ENCODE assay signal across 8 cellular contexts in the genomic region with DNA sequence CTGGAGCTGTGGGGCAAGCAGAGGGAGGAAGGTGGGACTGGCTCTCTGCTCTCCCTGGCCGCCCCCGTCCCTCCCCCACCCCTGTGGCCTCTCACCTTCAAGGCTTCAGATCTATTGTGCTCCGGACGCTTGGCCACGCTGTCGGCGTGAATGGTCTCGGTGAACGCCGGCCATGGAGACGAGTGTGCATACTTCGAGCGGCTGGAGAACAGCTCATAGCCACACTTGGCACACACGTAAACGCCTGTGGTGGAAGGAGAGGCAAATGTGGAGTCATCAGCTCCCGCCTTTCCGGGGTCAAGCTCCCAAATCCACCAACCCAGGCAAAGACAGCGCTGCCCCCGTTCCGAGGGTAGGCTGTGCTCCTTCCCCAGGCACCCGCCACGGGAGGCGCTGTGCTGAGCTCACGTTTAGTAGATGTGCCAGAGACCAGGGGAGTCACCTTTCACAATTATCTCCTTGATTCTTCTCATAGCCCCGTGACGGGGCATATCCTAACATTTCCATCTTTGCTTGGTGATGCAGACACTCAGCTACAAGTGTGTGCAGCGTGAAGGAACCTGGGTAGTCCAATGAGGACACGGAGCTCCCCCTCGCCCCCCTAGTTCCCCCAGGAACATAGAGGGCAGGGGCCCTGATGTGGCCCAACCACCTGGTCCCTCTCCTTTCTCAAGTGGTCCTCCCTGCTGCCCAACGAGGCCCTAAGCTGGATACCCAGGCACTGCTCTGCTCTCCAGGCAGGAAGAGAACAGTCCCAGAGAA. TPM values are rescaled to one million over a fixed set of nuclear protein-coding genes. Genes with fewer than 3 reads are reported as not detected.
A peak's percentile ranks its signal among the peaks of the same experiment; 100 is the strongest.
DNase-seq lines count a peak whose midpoint lies in the region; ATAC-seq and TF ChIP-seq lines count a peak whose summit lies in the region.

No MANE protein-coding gene starts in this region.

- peak overlapping the region; percentile 70 for H3K27ac ChIP-seq in 22Rv1
- no peak overlapping the region for H3K27ac ChIP-seq in lower lobe of right lung
- H3K27ac ChIP-seq in dorsolateral prefrontal cortex, result peak overlapping the region in 20 of 59 donors; percentile 8 to 91 (median 73)

- H3K4me1 ChIP-seq in adipocyte (ENCODE audit: control insufficient read depth, insufficient read depth, low read length) (peaks cover 23% of the 10 kb centered on the region), lower lobe of right lung (peaks cover 17% of the 10 kb centered on the region)

- intact Hi-C loops in lower lobe of right lung (cut with DNase I) (no loop called here), dorsolateral prefrontal cortex (cut with DNase I) (no loop called here)

- H3K9me3 ChIP-seq in adipocyte (ENCODE audit: control insufficient read depth, low read length), result no peaks in the 10 kb centered on the region
- no peaks in the 10 kb centered on the region for H3K9me3 ChIP-seq in lower lobe of right lung

- H3K27me3 ChIP-seq in H7 (ENCODE audit: control insufficient read depth, insufficient read depth, low read length) (peaks cover 3% of the 10 kb centered on the region; the same call in 1 of the 2 replicates), adipocyte (replicated peaks; ENCODE audit: control insufficient read depth, insufficient read depth, low read length) (no peaks in the 10 kb centered on the region), lower lobe of right lung (ENCODE audit: low read depth) (no peaks in the 10 kb centered on the region), dorsolateral prefrontal cortex (no peaks in the 10 kb centered on the region)

- TF ChIP-seq CTCF in 22Rv1 (IDR thresholded peaks at IDR 0.05) (peak; percentile 42), lower lobe of right lung (IDR thresholded peaks at IDR 0.05) (no peak), dorsolateral prefrontal cortex (IDR thresholded peaks at IDR 0.05 in 54 of 56, conservative IDR thresholded peaks at IDR 0.05 in 2 of 56; ENCODE audit: low read depth in 1 of 56, partially characterized antibody in 56 of 56) (no peak)

- H3K36me3 ChIP-seq in H7 (replicated peaks; ENCODE audit: control insufficient read depth, insufficient read depth, low read length) (peaks cover 8% of the 10 kb centered on the region), adipocyte (ENCODE audit: control insufficient read depth, insufficient read depth, low read length, severe bottlenecking) (peaks cover 21% of the 10 kb centered on the region), lower lobe of right lung (peaks cover 41% of the 10 kb centered on the region)

- peak; percentile 79 for DNase-seq in H7
- no peak for DNase-seq in adipocyte (ENCODE audit: low read depth)
- DNase-seq in lower lobe of right lung, result no peak
- DNase-seq in inferior parietal cortex (ENCODE audit: extremely low spot score), result no peak
- no peak for DNase-seq in epidermal melanocyte (ENCODE audit: insufficient read length, low spot score)
- no peak for DNase-seq in dorsolateral prefrontal cortex

- no peak for ATAC-seq in lower lobe of right lung
- no peak for ATAC-seq in HG03135 (IDR thresholded peaks at IDR 0.05; ENCODE audit: unreplicated experiment)

- H3K9ac ChIP-seq in adipocyte (ENCODE audit: low read length), result peak overlapping the region; percentile 94

- no peak overlapping the region for H3K4me3 ChIP-seq in H7 (ENCODE audit: insufficient read depth, low read depth, low read length)
- peak overlapping the region; percentile 92 for H3K4me3 ChIP-seq in adipocyte (ENCODE audit: low read length)
- H3K4me3 ChIP-seq in lower lobe of right lung, result peak overlapping the region; percentile 71
- peak overlapping the region in 16 of 59 donors; percentile 56 to 92 (median 84) for H3K4me3 ChIP-seq in dorsolateral prefrontal cortex

RNA-seq across cellular contexts. Expression of gene MSRB1, which starts 1.7 kb away (rescaled TPM):
- 13.2 and 16.1 TPM in 2 replicates for total RNA-seq in H7 (2014; rRNA removed; shearing (Covaris generic))
- total RNA-seq in lower lobe of right lung, result 35.1 TPM
- 10 to 100 TPM in 109 of 120 experiments, 1 to 10 TPM in 11; 8.3 to 30.9 (median 14.0) TPM for total RNA-seq in dorsolateral prefrontal cortex

RNA-seq across cellular contexts. Expression of gene RPL3L, which starts 13.1 kb away (rescaled TPM):
- total RNA-seq in H7 (2014; rRNA removed; shearing (Covaris generic)), result 0.44 TPM in 1 of 2 replicates, not detected in the other
- total RNA-seq in lower lobe of right lung (not detected), dorsolateral prefrontal cortex (under 1 TPM in 1 of 120 experiments, not detected in 119; 0.28 TPM)

RNA-seq across cellular contexts. Expression of gene NDUFB10, which starts 18.0 kb away (rescaled TPM):
- 305 and 403 TPM in 2 replicates for total RNA-seq in H7 (2014; rRNA removed; shearing (Covaris generic))
- total RNA-seq in lower lobe of right lung (85.8 TPM), dorsolateral prefrontal cortex (100 to 1,000 TPM in 106 of 120 experiments, 10 to 100 TPM in 14; 74.8 to 178 (median 131) TPM)

RNA-seq across cellular contexts. Expression of gene HS3ST6, which starts 23.1 kb away (rescaled TPM):
- total RNA-seq in H7 (2014; rRNA removed; shearing (Covaris generic)), result not detected in 2 replicates
- 1.3 TPM for total RNA-seq in lower lobe of right lung
- not detected for total RNA-seq in dorsolateral prefrontal cortex

RNA-seq across cellular contexts. Expression of gene RPS2, which starts 23.3 kb away (rescaled TPM):
- total RNA-seq in H7 (2014; rRNA removed; shearing (Covaris generic)), result 4,719 and 5,018 TPM in 2 replicates
- total RNA-seq in lower lobe of right lung (1,721 TPM), dorsolateral prefrontal cortex (100 to 1,000 TPM; 252 to 559 (median 351) TPM)
